ENCODE assay signal across 8 cellular contexts in the genomic region with DNA sequence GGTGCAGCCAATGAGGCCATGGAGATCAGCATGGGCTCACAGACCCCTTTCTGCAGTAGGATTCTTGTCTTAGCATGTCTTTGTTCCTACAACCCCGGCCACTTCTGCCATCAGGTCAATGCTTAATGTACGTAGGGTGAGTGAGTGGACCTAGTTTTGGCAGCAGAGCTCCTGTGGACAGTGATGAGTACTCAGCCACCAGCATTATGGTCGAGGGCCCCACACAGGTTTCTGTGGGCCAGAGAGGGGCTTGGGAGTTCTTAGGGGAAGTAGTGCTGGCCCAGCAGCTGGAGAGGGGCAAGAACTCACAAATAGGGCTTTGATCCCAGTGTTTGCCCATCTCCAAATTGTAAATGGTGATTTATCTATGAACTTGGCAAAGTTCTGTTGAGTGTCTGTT.
"Had no signal": no experiment of that assay in that cellular context is flagged by ENCODE, and none has a peak within 500 bp of the region (broad histone marks: within the 10 kb centered on the region; RNA-seq: fewer than 3 reads in every experiment).

No MANE protein-coding gene starts in this region.

- DNase-seq: GM23248, GOT3, H7, HCEC 1CT, IMR-90, KG1 had no signal

- H2AFZ ChIP-seq: GM23248 had no signal

- ATAC-seq: K562 had no signal

- H3K4me3 ChIP-seq: GM23248, K562 had no signal

- H3K27ac ChIP-seq: GM23248, HL-60 had no signal
